In genomic region chr3:88985491-88985890, GRCh38 we compare ENCODE assay signal across 22 cellular contexts.
"Had no signal": no experiment of that assay in that cellular context is flagged by ENCODE, and none has a peak within 500 bp of the region (broad histone marks: within the 10 kb centered on the region; RNA-seq: fewer than 3 reads in every experiment).

No MANE protein-coding gene starts in this region.

- H3K4me1 ChIP-seq: adrenal gland, colonic mucosa, neural progenitor cell, sigmoid colon, thyroid gland, upper lobe of right lung had no signal

- H2AFZ ChIP-seq: neural progenitor cell had no signal

- H3K27ac ChIP-seq: adrenal gland, colonic mucosa, dorsolateral prefrontal cortex, esophagus muscularis mucosa, left ventricle myocardium inferior, neural progenitor cell, sigmoid colon, thyroid gland, upper lobe of right lung had no signal

- H3K27me3 ChIP-seq: adrenal gland, colonic mucosa, dorsolateral prefrontal cortex, esophagus muscularis mucosa, neural progenitor cell, sigmoid colon, thyroid gland, upper lobe of right lung had no signal

- H3K9ac ChIP-seq: neural progenitor cell had no signal

- H3K4me2 ChIP-seq: neural progenitor cell had no signal

- H3K9me3 ChIP-seq: adrenal gland, colonic mucosa, esophagus muscularis mucosa, left ventricle myocardium inferior, sigmoid colon, thyroid gland, upper lobe of right lung had no signal

- DNase-seq: activated CD4-positive, alpha-beta T cell treated with anti-CD3 and anti-CD28 coated beads, Interleukin-2, amount 50 U/mL, for 4 hours; activated CD8-positive, alpha-beta memory T cell treated with anti-CD3 and anti-CD28 coated beads, Interleukin-2, amount 50 U/mL, for 48 hours; activated naive CD4-positive, alpha-beta T cell; activated T-cell treated with anti-CD3 and anti-CD28 coated beads, Interleukin-2, amount 50 U/mL, for 4 hours; adrenal gland; central memory CD4-positive, alpha-beta T cell; colonic mucosa; dorsolateral prefrontal cortex; effector memory CD8-positive, alpha-beta T cell; kidney glomerular epithelial cell; left ventricle myocardium inferior; naive thymus-derived CD8-positive, alpha-beta T cell; retina; sigmoid colon; stimulated activated CD4-positive, alpha-beta T cell treated with anti-CD3 and anti-CD28 coated beads, Interleukin-12 subunit alpha, Interleukin-12 subunit beta, amount 100 ng/mL, for 4 hours; stimulated activated CD4-positive, alpha-beta T cell treated with anti-CD3 and anti-CD28 coated beads, Interleukin-4, amount 100 ng/mL, for 4 hours; substantia nigra; T-helper 9 cell; thyroid gland; upper lobe of right lung had no signal

- H3K36me3 ChIP-seq: adrenal gland, colonic mucosa, esophagus muscularis mucosa, left ventricle myocardium inferior, neural progenitor cell, sigmoid colon, thyroid gland, upper lobe of right lung had no signal

- H3K4me3 ChIP-seq: adrenal gland, colonic mucosa, dorsolateral prefrontal cortex, esophagus muscularis mucosa, left ventricle myocardium inferior, neural progenitor cell, sigmoid colon, thyroid gland, upper lobe of right lung had no signal
